ENCODE assay signal across 8 cellular contexts in the genomic region with DNA sequence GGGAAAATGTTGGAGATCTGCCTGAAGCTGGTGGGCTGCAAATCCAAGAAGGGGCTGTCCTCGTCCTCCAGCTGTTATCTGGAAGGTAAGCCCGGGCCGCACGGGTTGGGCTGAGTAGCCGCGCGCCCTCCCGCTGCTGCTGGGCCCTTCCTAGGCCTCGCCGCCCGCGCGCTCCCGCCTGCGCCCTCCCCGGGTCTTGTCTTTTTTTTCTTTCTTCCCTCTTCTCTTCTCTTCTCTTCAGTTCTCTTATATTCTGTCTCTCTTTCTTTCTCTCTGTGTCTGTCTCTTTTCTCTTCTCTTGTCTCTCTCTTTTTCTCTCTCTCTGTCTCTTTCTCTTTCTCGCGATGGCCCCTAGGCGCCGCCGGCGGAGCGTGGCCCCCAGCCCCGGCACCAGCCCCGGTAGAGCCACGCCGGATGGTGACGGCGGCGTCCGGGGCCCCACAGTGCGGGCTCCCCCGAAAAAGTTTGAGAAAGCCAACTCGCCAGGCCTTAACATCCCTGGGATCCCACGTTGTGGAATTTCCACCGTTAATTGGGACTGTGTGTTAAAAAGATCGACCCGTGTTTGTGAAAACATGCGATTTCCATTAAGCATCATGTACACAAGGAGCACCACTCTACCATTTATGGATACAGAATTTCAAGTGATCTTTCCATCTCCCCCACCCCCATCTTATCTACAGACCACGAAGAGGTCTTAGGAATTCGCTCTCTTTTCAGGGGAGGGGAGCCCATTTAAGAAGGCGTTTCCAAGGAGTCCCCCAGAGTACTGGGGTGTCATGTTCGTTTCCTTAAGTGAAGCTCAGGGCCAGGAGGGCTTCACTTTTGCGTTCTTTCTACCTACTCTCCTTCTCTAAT. TPM values are rescaled to one million over a fixed set of nuclear protein-coding genes. Genes with fewer than 3 reads are reported as not detected.
A peak's percentile ranks its signal among the peaks of the same experiment; 100 is the strongest.
DNase-seq lines count a peak whose midpoint lies in the region; ATAC-seq and TF ChIP-seq lines count a peak whose summit lies in the region.

No MANE protein-coding gene starts in this region.

- H3K9ac ChIP-seq in skeletal muscle tissue (ENCODE audit: low read depth in 1 of 3, low read length in 3 of 3), result peak overlapping the region; percentile 84 to 86 (median 86)

- no peak for TF ChIP-seq POLR2A in Peyer's patch (IDR thresholded peaks at IDR 0.05)

- intact Hi-C loops in ascending aorta (cut with DNase I), result loop anchor here (1.0 to 2.0 kb wide), 2 partner anchors 25 to 55 kb away; no protein-coding TSS in a partner anchor

- H3K27ac ChIP-seq in Peyer's patch, result peak overlapping the region; percentile 64 to 95 (median 82)
- H3K27ac ChIP-seq in ascending aorta, result peak overlapping the region; percentile 95 to 98
- peak overlapping the region; percentile 88 for H3K27ac ChIP-seq in skeletal muscle tissue (ENCODE audit: low read depth, low read length)

- peak in 1 of 6 experiments; percentile 3 for TF ChIP-seq CTCF in Peyer's patch (IDR thresholded peaks at IDR 0.05)
- TF ChIP-seq CTCF in ascending aorta (IDR thresholded peaks at IDR 0.05), result no peak

- H3K9me3 ChIP-seq in Peyer's patch (no peaks in the 10 kb centered on the region), ascending aorta (no peaks in the 10 kb centered on the region), skeletal muscle tissue (ENCODE audit: control insufficient read depth in 3 of 3, low read length in 3 of 3) (no peaks in the 10 kb centered on the region)

- H3K36me3 ChIP-seq in Peyer's patch, result no peaks in the 10 kb centered on the region
- no peaks in the 10 kb centered on the region for H3K36me3 ChIP-seq in ascending aorta
- H3K36me3 ChIP-seq in skeletal muscle tissue (ENCODE audit: control insufficient read depth in 3 of 3, insufficient read depth in 3 of 3, low read length in 3 of 3), result no peaks in the 10 kb centered on the region

- ATAC-seq in HG02981 (IDR thresholded peaks at IDR 0.05; ENCODE audit: unreplicated experiment), result peak; percentile 29

- H3K4me1 ChIP-seq in Peyer's patch (peaks cover 0 to 34% (median 0%) of the 10 kb centered on the region in 4 donors), ascending aorta (peaks cover 12 to 36% of the 10 kb centered on the region in 2 donors), skeletal muscle tissue (ENCODE audit: control insufficient read depth in 3 of 3, insufficient read depth in 3 of 3, low read length in 3 of 3) (peaks cover 30 to 53% (median 43%) of the 10 kb centered on the region in 3 donors)

- H3K27me3 ChIP-seq in Peyer's patch, result no peaks in the 10 kb centered on the region
- no peaks in the 10 kb centered on the region for H3K27me3 ChIP-seq in ascending aorta
- no peaks in the 10 kb centered on the region for H3K27me3 ChIP-seq in skeletal muscle tissue (ENCODE audit: control insufficient read depth in 3 of 3, insufficient read depth in 3 of 3, low read length in 3 of 3)

- H3K4me3 ChIP-seq in Peyer's patch (peak overlapping the region; percentile 60 to 79 (median 70)), ascending aorta (peak overlapping the region; percentile 77 to 96), iPS-11a (ENCODE audit: low read depth, low read length) (peak overlapping the region; percentile 81), skeletal muscle tissue (ENCODE audit: low read length in 3 of 3) (peak overlapping the region; percentile 69 to 85 (median 75))

- peak; percentile 57 for DNase-seq in NCI-H146 (lab: John Stamatoyannopoulos, UW)
- DNase-seq in NCI-H146 treated with DMSO at 0.1 percent for 48 hours (lab: John Stamatoyannopoulos, UW; ENCODE audit: unreplicated experiment), result no peak
- DNase-seq in Peyer's patch, result peak in 2 of 3 donors; percentile 57 to 69
- peak in 1 of 2 donors; percentile 76 for DNase-seq in ascending aorta (ENCODE audit: low spot score in 2 of 2)
- no peak for DNase-seq in NCI-H2107 treated with DMSO at 0.1 percent for 48 hours (lab: John Stamatoyannopoulos, UW; ENCODE audit: unreplicated experiment)

RNA-seq across cellular contexts. Expression of a gene that starts 0.6 kb away (rescaled TPM):
- 10 to 100 TPM; 43.6 to 85.8 (median 67.4) TPM for total RNA-seq in Peyer's patch
- total RNA-seq in ascending aorta, result 99.1 TPM
- total RNA-seq in skeletal muscle tissue, result 27.7 TPM

Comparison
In these comparisons a context has a peak if more than half of its experiments do, and no peak if none do; other contexts are left out.
1. DNase-seq: peak in NCI-H146 (single experiment) and Peyer's patch (2 of 3); none in NCI-H146 treated with DMSO at 0.1 percent for 48 hours (single experiment) and NCI-H2107 treated with DMSO at 0.1 percent for 48 hours (single experiment).
2. Peak in every context shown above with its lines, with median percentiles within 50 percentile points of each other: H3K27ac ChIP-seq and H3K4me3 ChIP-seq.